ENCODE assay signal across 9 cellular contexts in genomic region chr5:171337207-171337562, GRCh38. TPM values are rescaled to one million over a fixed set of nuclear protein-coding genes. Genes with fewer than 3 reads are reported as not detected.
DNase-seq lines count a peak whose midpoint lies in the region; ATAC-seq and TF ChIP-seq lines count a peak whose summit lies in the region.
"Had no signal": no experiment of that assay in that cellular context is flagged by ENCODE, and none has a peak within 500 bp of the region (broad histone marks: within the 10 kb centered on the region; RNA-seq: fewer than 3 reads in every experiment).

No MANE protein-coding gene starts in this region.

- no peaks in the 10 kb centered on the region for H3K9me3 Mint-ChIP-seq in dendritic cell treated with granulocyte-macrophage colony-stimulating factor and Interleukin-4, amounts not matched to agents 40 ng/mL and 50 ng/mL, for 4 days
- H3K9me3 Mint-ChIP-seq in natural killer cell treated with Interleukin-12 subunit alpha and Interleukin-12 subunit beta and Interleukin-15 and Interleukin-18, amount 100 ng/mL, for 72 hours: no peaks in the 10 kb centered on the region

- H3K36me3 ChIP-seq in BJ (ENCODE audit: control insufficient read depth, insufficient read depth, low read length): no peaks in the 10 kb centered on the region
- H3K36me3 ChIP-seq: Peyer's patch had no signal

- intact Hi-C loops in dendritic cell treated with granulocyte-macrophage colony-stimulating factor and Interleukin-4, amounts not matched to agents 40 ng/mL and 50 ng/mL, for 4 days (cut with micrococcal nuclease): loop anchor here (1.0 kb wide), 2 partner anchors 64 to 130 kb away; no protein-coding TSS in a partner anchor

- ATAC-seq in natural killer cell treated with Interleukin-12 subunit alpha and Interleukin-12 subunit beta and Interleukin-15 and Interleukin-18, amount 100 ng/mL, for 72 hours: no peak
- no peak for ATAC-seq in HG03565 (IDR thresholded peaks at IDR 0.05; ENCODE audit: unreplicated experiment)

- no peak for TF ChIP-seq CTCF in BJ (IDR thresholded peaks at IDR 0.05; ENCODE audit: insufficient read depth, low read depth, low read length)
- TF ChIP-seq CTCF in LNCaP clone FGC (IDR thresholded peaks at IDR 0.05; ENCODE audit: control insufficient read depth, extremely low read depth, insufficient read depth): no peak

- peaks cover 58% of the 10 kb centered on the region for H3K27me3 Mint-ChIP-seq in dendritic cell treated with granulocyte-macrophage colony-stimulating factor and Interleukin-4, amounts not matched to agents 40 ng/mL and 50 ng/mL, for 4 days
- peaks cover 19 to 36% of the 10 kb centered on the region in 2 donors for H3K27me3 Mint-ChIP-seq in natural killer cell treated with Interleukin-12 subunit alpha and Interleukin-12 subunit beta and Interleukin-15 and Interleukin-18, amount 100 ng/mL, for 72 hours

- peaks cover 4% of the 10 kb centered on the region for H3K27me3 ChIP-seq in BJ (ENCODE audit: control insufficient read depth, insufficient read depth, low read length)
- H3K27me3 ChIP-seq: Peyer's patch had no signal

- no peak overlapping the region for H3K27ac Mint-ChIP-seq in dendritic cell treated with granulocyte-macrophage colony-stimulating factor and Interleukin-4, amounts not matched to agents 40 ng/mL and 50 ng/mL, for 4 days
- H3K27ac Mint-ChIP-seq in natural killer cell treated with Interleukin-12 subunit alpha and Interleukin-12 subunit beta and Interleukin-15 and Interleukin-18, amount 100 ng/mL, for 72 hours: no peak overlapping the region

- peak overlapping the region; percentile 62 for H3K4me3 Mint-ChIP-seq in dendritic cell treated with granulocyte-macrophage colony-stimulating factor and Interleukin-4, amounts not matched to agents 40 ng/mL and 50 ng/mL, for 4 days
- H3K4me3 Mint-ChIP-seq in natural killer cell treated with Interleukin-12 subunit alpha and Interleukin-12 subunit beta and Interleukin-15 and Interleukin-18, amount 100 ng/mL, for 72 hours: peak overlapping the region; percentile 12

- POLR2A ChIA-PET in BJ (lab: Charles Lee): no interaction called here

- no peak for DNase-seq in BJ (ENCODE audit: low read depth)
- no peak for DNase-seq in LNCaP clone FGC (ENCODE audit: low read depth)
- DNase-seq in natural killer cell treated with Interleukin-12 subunit alpha and Interleukin-12 subunit beta and Interleukin-15 and Interleukin-18, amount 100 ng/mL, for 72 hours (ENCODE audit: low spot score): no peak
- no peak for DNase-seq in hypothalamus (lab: John Stamatoyannopoulos, UW)
- DNase-seq in glomerular visceral epithelial cell (ENCODE audit: extremely low spot score): no peak
- no peak for DNase-seq in DMS53 treated with DMSO at 0.1 percent for 48 hours (lab: John Stamatoyannopoulos, UW; ENCODE audit: unreplicated experiment)

- CTCF ChIA-PET in BJ (lab: Yijun Ruan, JAX): interaction anchor here (0.7 to 14.4 kb wide), 13 partner anchors 10 to 592 kb away, joined by 3 to 247 read pairs (median 4); no protein-coding TSS in a partner anchor

- peaks cover 6% of the 10 kb centered on the region for H3K4me1 Mint-ChIP-seq in dendritic cell treated with granulocyte-macrophage colony-stimulating factor and Interleukin-4, amounts not matched to agents 40 ng/mL and 50 ng/mL, for 4 days (ENCODE audit: low read depth)
- H3K4me1 Mint-ChIP-seq in natural killer cell treated with Interleukin-12 subunit alpha and Interleukin-12 subunit beta and Interleukin-15 and Interleukin-18, amount 100 ng/mL, for 72 hours (ENCODE audit: low read depth in 2 of 2): peaks cover 0 to 6% of the 10 kb centered on the region in 2 donors

- H3K4me3 ChIP-seq in BJ (ENCODE audit: low read depth, low read length): peak overlapping the region; percentile 38
- H3K4me3 ChIP-seq in LNCaP clone FGC (ENCODE audit: low read depth, low read length): peak overlapping the region; percentile 56

- H3K36me3 Mint-ChIP-seq in dendritic cell treated with granulocyte-macrophage colony-stimulating factor and Interleukin-4, amounts not matched to agents 40 ng/mL and 50 ng/mL, for 4 days (ENCODE audit: low read depth): no peaks in the 10 kb centered on the region
- no peaks in the 10 kb centered on the region for H3K36me3 Mint-ChIP-seq in natural killer cell treated with Interleukin-12 subunit alpha and Interleukin-12 subunit beta and Interleukin-15 and Interleukin-18, amount 100 ng/mL, for 72 hours

RNA-seq across cellular contexts. Expression of gene TLX3, which starts 28.1 kb away (rescaled TPM):
- not detected in 2 replicates for polyA plus RNA-seq in BJ (2011; rRNA removed)
- not detected in 2 replicates for polyA minus RNA-seq in BJ (2011; rRNA and poly(A)+ RNA removed)
- total RNA-seq in natural killer cell treated with Interleukin-12 subunit alpha and Interleukin-12 subunit beta and Interleukin-15 and Interleukin-18, amount 100 ng/mL, for 72 hours: not detected
- total RNA-seq: Peyer's patch had no signal

RNA-seq across cellular contexts. Expression of gene NPM1, which starts 50.5 kb away (rescaled TPM):
- polyA plus RNA-seq in BJ (2011; rRNA removed): 2,997 and 3,059 TPM in 2 replicates
- polyA minus RNA-seq in BJ (2011; rRNA and poly(A)+ RNA removed): 598 and 787 TPM in 2 replicates
- total RNA-seq in natural killer cell treated with Interleukin-12 subunit alpha and Interleukin-12 subunit beta and Interleukin-15 and Interleukin-18, amount 100 ng/mL, for 72 hours: 1,000 to 10,000 TPM; 1,349 to 2,333 TPM
